ENCODE assay signal across 1 cellular context in the genomic region with DNA sequence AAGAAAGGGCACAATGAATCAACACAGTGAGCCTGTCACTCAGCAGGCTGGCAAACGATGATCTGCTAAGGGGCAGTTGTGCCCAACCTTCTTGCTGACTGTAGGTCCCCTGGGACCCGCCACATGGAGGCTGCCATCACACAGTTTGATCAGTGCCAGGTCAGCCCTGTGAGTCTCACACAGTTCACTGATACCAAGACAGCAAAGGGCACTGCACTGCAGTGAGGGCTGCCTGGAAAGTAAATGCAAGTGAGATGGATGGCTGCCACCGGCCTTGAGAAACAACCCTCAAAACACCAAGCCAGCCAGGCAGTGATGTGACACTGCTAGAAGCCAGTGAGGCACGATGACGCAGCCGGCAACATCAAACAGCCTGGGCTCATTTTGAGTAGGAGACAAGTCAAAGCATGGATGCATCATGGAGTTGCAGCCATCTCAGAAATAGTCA.
TF ChIP-seq lines count a peak whose summit lies in the region.

No MANE protein-coding gene starts in this region.

TF ChIP-seq in GM23338, 12 proteins besides CTCF, POLR2A, EP300 and RAD21 (continued from another document):
- no peak for TF ChIP-seq ZNF462 (CRISPR knock-in tag; IDR thresholded peaks at IDR 0.05)
- TF ChIP-seq ETS1 (IDR thresholded peaks at IDR 0.05): no peak
- no peak for TF ChIP-seq EZH2phosphoT487 (IDR thresholded peaks at IDR 0.05; ENCODE audit: unreplicated experiment)
- no peak for TF ChIP-seq NANOG (IDR thresholded peaks at IDR 0.05; ENCODE audit: borderline replicate concordance)
- TF ChIP-seq CREB1 (CRISPR knock-in tag; IDR thresholded peaks at IDR 0.05; ENCODE audit: low read depth): no peak
- TF ChIP-seq ZNF114 (CRISPR knock-in tag; IDR thresholded peaks at IDR 0.05): no peak
- no peak for TF ChIP-seq JUNB (IDR thresholded peaks at IDR 0.05; ENCODE audit: unreplicated experiment)
- no peak for TF ChIP-seq EZH2 (IDR thresholded peaks at IDR 0.05; ENCODE audit: low read depth, unreplicated experiment)
- no peak for TF ChIP-seq ZNF331 (CRISPR knock-in tag; IDR thresholded peaks at IDR 0.05; ENCODE audit: low read depth)
- TF ChIP-seq, protein P1, sequence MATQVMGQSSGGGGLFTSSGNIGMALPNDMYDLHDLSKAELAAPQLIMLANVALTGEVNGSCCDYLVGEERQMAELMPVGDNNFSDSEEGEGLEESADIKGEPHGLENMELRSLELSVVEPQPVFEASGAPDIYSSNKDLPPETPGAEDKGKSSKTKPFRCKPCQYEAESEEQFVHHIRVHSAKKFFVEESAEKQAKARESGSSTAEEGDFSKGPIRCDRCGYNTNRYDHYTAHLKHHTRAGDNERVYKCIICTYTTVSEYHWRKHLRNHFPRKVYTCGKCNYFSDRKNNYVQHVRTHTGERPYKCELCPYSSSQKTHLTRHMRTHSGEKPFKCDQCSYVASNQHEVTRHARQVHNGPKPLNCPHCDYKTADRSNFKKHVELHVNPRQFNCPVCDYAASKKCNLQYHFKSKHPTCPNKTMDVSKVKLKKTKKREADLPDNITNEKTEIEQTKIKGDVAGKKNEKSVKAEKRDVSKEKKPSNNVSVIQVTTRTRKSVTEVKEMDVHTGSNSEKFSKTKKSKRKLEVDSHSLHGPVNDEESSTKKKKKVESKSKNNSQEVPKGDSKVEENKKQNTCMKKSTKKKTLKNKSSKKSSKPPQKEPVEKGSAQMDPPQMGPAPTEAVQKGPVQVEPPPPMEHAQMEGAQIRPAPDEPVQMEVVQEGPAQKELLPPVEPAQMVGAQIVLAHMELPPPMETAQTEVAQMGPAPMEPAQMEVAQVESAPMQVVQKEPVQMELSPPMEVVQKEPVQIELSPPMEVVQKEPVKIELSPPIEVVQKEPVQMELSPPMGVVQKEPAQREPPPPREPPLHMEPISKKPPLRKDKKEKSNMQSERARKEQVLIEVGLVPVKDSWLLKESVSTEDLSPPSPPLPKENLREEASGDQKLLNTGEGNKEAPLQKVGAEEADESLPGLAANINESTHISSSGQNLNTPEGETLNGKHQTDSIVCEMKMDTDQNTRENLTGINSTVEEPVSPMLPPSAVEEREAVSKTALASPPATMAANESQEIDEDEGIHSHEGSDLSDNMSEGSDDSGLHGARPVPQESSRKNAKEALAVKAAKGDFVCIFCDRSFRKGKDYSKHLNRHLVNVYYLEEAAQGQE (IDR thresholded peaks at IDR 0.05; ENCODE audit: unreplicated experiment): no peak
- no peak for TF ChIP-seq STAT1 (IDR thresholded peaks at IDR 0.05; ENCODE audit: unreplicated experiment)
